In the genomic region with DNA sequence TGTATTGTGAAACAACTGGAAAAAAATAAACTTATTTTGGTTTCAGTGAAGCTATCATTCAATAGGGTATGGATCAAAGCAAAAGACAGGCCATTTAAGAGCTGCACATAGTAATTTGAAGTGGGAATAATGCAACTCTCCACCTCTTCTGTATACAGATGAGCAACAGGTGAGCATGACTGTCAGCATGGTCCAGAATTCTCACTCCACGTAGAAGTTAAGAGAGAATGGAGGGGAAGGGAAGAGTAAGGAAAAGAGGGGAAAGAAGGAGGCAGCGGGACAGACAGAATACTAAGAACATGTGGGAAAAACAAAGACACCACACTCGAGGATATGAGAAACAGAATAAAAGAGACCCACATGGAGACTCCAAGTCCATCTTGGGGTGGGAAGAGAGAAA, we compare ENCODE assay signal across 30 cellular contexts.
"Had no signal": no experiment of that assay in that cellular context is flagged by ENCODE, and none has a peak within 500 bp of the region (broad histone marks: within the 10 kb centered on the region; RNA-seq: fewer than 3 reads in every experiment).

No MANE protein-coding gene starts in this region.

- DNase-seq: activated effector memory CD4-positive, alpha-beta T cell treated with anti-CD3 and anti-CD28 coated beads, Interleukin-2, amount 50 U/mL, for 16 hours; activated effector memory CD4-positive, alpha-beta T cell treated with Interleukin-2 at 50 U/mL for 16 hours; activated gamma-delta T cell; activated gamma-delta T cell treated with Interleukin-2 at 50 U/mL for 16 hours; activated naive CD4-positive, alpha-beta T cell; activated naive CD4-positive, alpha-beta T cell treated with anti-CD3 and anti-CD28 coated beads for 36 hours; activated naive CD4-positive, alpha-beta T cell treated with anti-CD3 and anti-CD28 coated beads, Interleukin-2, amount 10 ng/mL, durations not matched to agents 7 days and 5 days; activated naive CD4-positive, alpha-beta T cell treated with anti-CD3 and anti-CD28 coated beads, Interleukin-2, amount 50 U/mL, for 16 hours; activated naive CD4-positive, alpha-beta T cell treated with Interleukin-2 at 50 U/mL for 16 hours; activated naive CD8-positive, alpha-beta T cell treated with anti-CD3 and anti-CD28 coated beads for 36 hours; activated naive CD8-positive, alpha-beta T cell treated with anti-CD3 and anti-CD28 coated beads, Interleukin-2, amount 10 ng/mL, durations not matched to agents 7 days and 5 days; activated naive CD8-positive, alpha-beta T cell treated with anti-CD3 and anti-CD28 coated beads, Interleukin-2, amount 50 U/mL, for 24 hours; activated T-cell treated with anti-CD3 and anti-CD28 coated beads, Interleukin-2, amount 50 U/mL, for 4 hours; activated T-cell treated with anti-CD3 and anti-CD28 coated beads, Interleukin-2, amount 50 U/mL, for 48 hours; activated T-cell treated with anti-CD3 and anti-CD28 coated beads, Interleukin-2, amount 50 U/mL, for 72 hours; adrenal gland; amniotic stem cell; amygdala; anterior cingulate cortex; aorta; body of pancreas; brain microvascular endothelial cell; caudate nucleus; central memory CD4-positive, alpha-beta T cell; cerebellar nuclear complex had no signal

- H3K9me3 ChIP-seq: adrenal gland, ascending aorta, body of pancreas, breast epithelium had no signal

- ATAC-seq: activated naive CD4-positive, alpha-beta T cell treated with anti-CD3 and anti-CD28 coated beads, Interleukin-2, amount 50 U/mL, for 72 hours; activated naive CD8-positive, alpha-beta T cell treated with anti-CD3 and anti-CD28 coated beads, Interleukin-2, amount 50 U/mL, for 24 hours; activated T-cell treated with anti-CD3 and anti-CD28 coated beads, Interleukin-2, amount 50 U/mL, for 4 hours; activated T-cell treated with anti-CD3 and anti-CD28 coated beads, Interleukin-2, amount 50 U/mL, for 72 hours; activated T-helper 17 cell treated with anti-CD3 and anti-CD28 coated beads, Interleukin-2, amount 50 U/mL, for 72 hours; body of pancreas had no signal

- H3K4me1 ChIP-seq: adrenal gland, ascending aorta, body of pancreas, breast epithelium had no signal

- H3K36me3 ChIP-seq: adrenal gland, ascending aorta, brain microvascular endothelial cell, breast epithelium, cardiac muscle cell had no signal

- H3K27ac ChIP-seq: adrenal gland, ascending aorta, body of pancreas, brain microvascular endothelial cell, breast epithelium, cardiac muscle cell had no signal

- H3K4me3 ChIP-seq: adrenal gland, ascending aorta, body of pancreas, breast epithelium, cardiac muscle cell had no signal
